Comparison of ENCODE assay signal across 1 cellular context in genomic region chr12:111994211-111995035, GRCh38.
A peak's percentile ranks its signal among the peaks of the same experiment; 100 is the strongest.
TF ChIP-seq lines count a peak whose summit lies in the region.

No MANE protein-coding gene starts in this region.

TF ChIP-seq in K562, 482 proteins besides CTCF, POLR2A, EP300 and RAD21 (continued from another document):
- TF ChIP-seq ARID3A (IDR thresholded peaks at IDR 0.05; ENCODE audit: borderline replicate concordance, low read depth, low read length) (peak; percentile 74; the same call in 1 of the 2 replicates), ZNF589 (CRISPR knock-in tag; IDR thresholded peaks at IDR 0.05; ENCODE audit: low read depth) (0 out of 2 replicates have a peak, but pooled peaks have one; percentile 43), SMARCE1 (IDR thresholded peaks at IDR 0.05) (peak; percentile 82), HDAC3 (IDR thresholded peaks at IDR 0.05; ENCODE audit: borderline replicate concordance, partially characterized antibody) (peak; percentile 87), ZNF311 (CRISPR knock-in tag; IDR thresholded peaks at IDR 0.05) (peak; percentile 76), GATA2 (CRISPR knock-in tag; IDR thresholded peaks at IDR 0.05) (peak; percentile 64), MEF2A (IDR thresholded peaks at IDR 0.05; ENCODE audit: control insufficient read depth, low read depth, low read length) (peak; percentile 98)
